ENCODE assay signal across 1 cellular context in the genomic region with DNA sequence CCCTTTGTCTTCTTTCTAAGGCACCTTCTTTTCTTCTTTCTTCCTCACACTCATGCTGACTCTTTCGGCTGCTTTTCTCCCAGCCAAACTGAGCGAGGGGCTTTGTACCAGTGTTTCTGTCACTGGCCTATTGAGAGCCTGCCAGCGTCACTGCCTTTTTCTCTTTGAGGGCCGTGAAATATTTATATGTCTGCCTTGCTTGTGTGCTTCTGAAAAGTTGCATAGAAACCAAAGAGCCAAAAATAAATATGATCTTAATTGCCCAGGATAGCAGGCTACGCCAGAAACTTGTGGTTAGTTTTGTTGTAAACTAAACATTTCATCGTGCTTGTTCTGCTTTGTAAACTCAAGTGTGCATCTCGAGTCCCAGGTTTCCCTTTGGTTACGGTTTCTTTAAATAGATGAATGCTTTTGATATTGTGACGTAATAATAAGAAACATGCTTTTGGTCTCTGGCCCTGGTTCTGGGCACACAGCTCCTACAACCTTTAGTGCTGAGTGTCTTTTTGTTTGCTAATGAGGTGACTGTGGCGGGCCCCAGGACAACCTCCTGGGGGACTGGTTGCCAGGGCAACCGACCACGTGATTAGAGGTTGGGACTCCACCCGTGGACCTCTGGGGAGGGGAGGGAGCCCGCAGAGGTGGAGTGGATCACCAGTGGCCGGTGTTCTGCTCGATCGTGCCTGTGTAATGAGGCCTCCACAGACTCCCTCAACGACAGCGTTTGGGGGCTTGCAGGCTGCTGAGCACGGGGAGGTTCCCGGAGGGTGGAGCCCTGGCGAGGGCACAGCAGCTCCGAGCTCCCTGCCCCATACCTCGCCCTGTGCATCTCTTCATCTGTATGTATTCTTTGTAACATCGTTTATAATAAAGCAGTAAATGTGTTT.
TF ChIP-seq lines count a peak whose summit lies in the region.

No MANE protein-coding gene starts in this region.

TF ChIP-seq in K562, 482 proteins besides CTCF, POLR2A, EP300 and RAD21:
- no peak for TF ChIP-seq FOXJ2 (tag; IDR thresholded peaks at IDR 0.05)
- TF ChIP-seq TFE3 (CRISPR knock-in tag; IDR thresholded peaks at IDR 0.05), result peak; percentile 79
- TF ChIP-seq FOXA1 (IDR thresholded peaks at IDR 0.05; ENCODE audit: borderline replicate concordance), result no peak
- peak; percentile 52 for TF ChIP-seq RAD51 (IDR thresholded peaks at IDR 0.05; ENCODE audit: borderline replicate concordance, low read depth)
- TF ChIP-seq TOE1 (IDR thresholded peaks at IDR 0.05; ENCODE audit: borderline replicate concordance), result 0 out of 2 replicates have a peak, but pooled peaks have one; percentile 26
- no peak for TF ChIP-seq TOE1 (CRISPR knock-in tag; IDR thresholded peaks at IDR 0.05; ENCODE audit: borderline replicate concordance, low read depth)
- TF ChIP-seq SOX6 (IDR thresholded peaks at IDR 0.05), result no peak
- TF ChIP-seq, protein P1, sequence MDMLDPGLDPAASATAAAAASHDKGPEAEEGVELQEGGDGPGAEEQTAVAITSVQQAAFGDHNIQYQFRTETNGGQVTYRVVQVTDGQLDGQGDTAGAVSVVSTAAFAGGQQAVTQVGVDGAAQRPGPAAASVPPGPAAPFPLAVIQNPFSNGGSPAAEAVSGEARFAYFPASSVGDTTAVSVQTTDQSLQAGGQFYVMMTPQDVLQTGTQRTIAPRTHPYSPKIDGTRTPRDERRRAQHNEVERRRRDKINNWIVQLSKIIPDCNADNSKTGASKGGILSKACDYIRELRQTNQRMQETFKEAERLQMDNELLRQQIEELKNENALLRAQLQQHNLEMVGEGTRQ (CRISPR knock-in tag; IDR thresholded peaks at IDR 0.05), result peak; percentile 68
- peak; percentile 87 for TF ChIP-seq RFX1 (IDR thresholded peaks at IDR 0.05)
- TF ChIP-seq BRF1 (IDR thresholded peaks at IDR 0.05; ENCODE audit: borderline replicate concordance, extremely low read depth, insufficient read length), result no peak
- no peak for TF ChIP-seq BMI1 (IDR thresholded peaks at IDR 0.05; ENCODE audit: low read length)
- no peak for TF ChIP-seq ATF1 (CRISPR knock-in tag; IDR thresholded peaks at IDR 0.05)
- peak; percentile 55 for TF ChIP-seq ATF1 (tag; IDR thresholded peaks at IDR 0.05)
- TF ChIP-seq CEBPB (tag; IDR thresholded peaks at IDR 0.05), result peak; percentile 63
- no peak for TF ChIP-seq CEBPG (CRISPR knock-in tag; IDR thresholded peaks at IDR 0.05)
- peak; percentile 25 to 52; a peak in 2 of 4 replicates for TF ChIP-seq CEBPG (tag; conservative IDR thresholded peaks at IDR 0.05 in 1 of 2, IDR thresholded peaks at IDR 0.05 in 1 of 2)
- TF ChIP-seq, protein P2, sequence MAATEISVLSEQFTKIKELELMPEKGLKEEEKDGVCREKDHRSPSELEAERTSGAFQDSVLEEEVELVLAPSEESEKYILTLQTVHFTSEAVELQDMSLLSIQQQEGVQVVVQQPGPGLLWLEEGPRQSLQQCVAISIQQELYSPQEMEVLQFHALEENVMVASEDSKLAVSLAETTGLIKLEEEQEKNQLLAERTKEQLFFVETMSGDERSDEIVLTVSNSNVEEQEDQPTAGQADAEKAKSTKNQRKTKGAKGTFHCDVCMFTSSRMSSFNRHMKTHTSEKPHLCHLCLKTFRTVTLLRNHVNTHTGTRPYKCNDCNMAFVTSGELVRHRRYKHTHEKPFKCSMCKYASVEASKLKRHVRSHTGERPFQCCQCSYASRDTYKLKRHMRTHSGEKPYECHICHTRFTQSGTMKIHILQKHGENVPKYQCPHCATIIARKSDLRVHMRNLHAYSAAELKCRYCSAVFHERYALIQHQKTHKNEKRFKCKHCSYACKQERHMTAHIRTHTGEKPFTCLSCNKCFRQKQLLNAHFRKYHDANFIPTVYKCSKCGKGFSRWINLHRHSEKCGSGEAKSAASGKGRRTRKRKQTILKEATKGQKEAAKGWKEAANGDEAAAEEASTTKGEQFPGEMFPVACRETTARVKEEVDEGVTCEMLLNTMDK (IDR thresholded peaks at IDR 0.05; ENCODE audit: borderline replicate concordance, insufficient read depth, low read depth, low read length, poor library complexity, severe bottlenecking), result no peak
- no peak for TF ChIP-seq POU5F1 (IDR thresholded peaks at IDR 0.05; ENCODE audit: borderline replicate concordance, low read depth, low read length, partially characterized antibody)
- TF ChIP-seq E2F8 (IDR thresholded peaks at IDR 0.05; ENCODE audit: low read depth, partially characterized antibody), result no peak
- peak; percentile 36; the same call in 1 of the 2 replicates for TF ChIP-seq ATF7 (IDR thresholded peaks at IDR 0.05)
- peak; percentile 62 for TF ChIP-seq USF1 (CRISPR knock-in tag; IDR thresholded peaks at IDR 0.05)
- TF ChIP-seq NFYB (IDR thresholded peaks at IDR 0.05; ENCODE audit: extremely low read depth, insufficient read length), result no peak
TF ChIP-seq in K562: peak in this region for 10.
